ENCODE assay signal across 8 cellular contexts in the genomic region with DNA sequence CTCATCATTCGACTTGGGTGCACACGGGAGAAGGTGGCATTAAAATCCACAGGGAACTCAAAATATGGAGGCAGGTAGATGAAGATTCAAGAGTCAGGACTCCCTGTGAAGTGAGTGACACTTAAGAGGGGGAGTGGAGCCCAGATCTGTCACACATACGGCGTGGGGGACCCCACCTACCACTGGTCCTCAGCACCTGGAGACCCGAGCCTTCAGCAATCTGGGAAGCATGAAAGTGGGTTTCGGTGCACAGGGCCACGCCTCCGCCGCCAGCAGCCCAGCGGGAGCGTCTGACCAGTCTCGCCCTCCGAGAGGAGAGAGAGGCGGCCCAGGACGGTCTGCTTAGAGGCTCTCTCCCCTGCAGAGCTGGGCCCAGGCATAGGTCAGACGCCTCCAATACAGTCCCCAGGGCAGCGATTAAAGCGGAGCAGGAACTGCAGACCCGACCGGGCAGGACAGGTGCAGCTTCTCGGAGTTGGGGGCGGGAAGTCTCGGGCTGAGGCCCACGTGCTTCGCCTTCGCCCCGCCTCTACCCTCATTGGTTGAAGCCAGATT. TPM values are rescaled to one million over a fixed set of nuclear protein-coding genes. Genes with fewer than 3 reads are reported as not detected.
DNase-seq lines count a peak whose midpoint lies in the region; ATAC-seq and TF ChIP-seq lines count a peak whose summit lies in the region.

No MANE protein-coding gene starts in this region.

- no peak overlapping the region for H3K27ac Mint-ChIP-seq in CD8-positive, alpha-beta T cell

- no peaks in the 10 kb centered on the region; the same call in 1 of the 2 replicates for H4K20me1 ChIP-seq in Karpas-422 (ENCODE audit: insufficient read depth, low read depth, low read length)

- H3K4me3 ChIP-seq in CD8-positive, alpha-beta T cell (ENCODE audit: low read depth, low read length): peak overlapping the region; percentile 49
- H3K4me3 ChIP-seq in Karpas-422 (ENCODE audit: low read length) (peak overlapping the region; percentile 63), endocrine pancreas (ENCODE audit: control insufficient read depth, insufficient read depth, low read length) (peak overlapping the region; percentile 9), neuron (ENCODE audit: low read length) (peak overlapping the region; percentile 54)

- H3K36me3 ChIP-seq in CD8-positive, alpha-beta T cell (ENCODE audit: insufficient read depth, low read length): no peaks in the 10 kb centered on the region
- H3K36me3 ChIP-seq in Karpas-422 (ENCODE audit: insufficient read depth, low read length) (no peaks in the 10 kb centered on the region), endocrine pancreas (ENCODE audit: control insufficient read depth, insufficient read depth, low read length) (no peaks in the 10 kb centered on the region), neuron (ENCODE audit: insufficient read depth, low read length) (peaks cover 12% of the 10 kb centered on the region)

- H3K36me3 Mint-ChIP-seq in CD8-positive, alpha-beta T cell: no peaks in the 10 kb centered on the region

- CTCF ChIA-PET in CD8-positive, alpha-beta T cell (lab: Charles Lee): interaction anchor here (0.7 to 3.5 kb wide), 6 partner anchors 8 to 157 kb away, joined by 3 to 15 read pairs (median 4); no protein-coding TSS in a partner anchor

- H3K9ac ChIP-seq in Karpas-422 (ENCODE audit: low read length) (peak overlapping the region; percentile 62), endocrine pancreas (ENCODE audit: control insufficient read depth, insufficient read depth, low read length) (no peak overlapping the region)

- H3K27me3 Mint-ChIP-seq in CD8-positive, alpha-beta T cell (ENCODE audit: low read depth): peaks cover 69% of the 10 kb centered on the region

- intact Hi-C loops in CD8-positive, alpha-beta T cell (cut with DNase I, micrococcal nuclease): loop anchor here (1.0 to 10.0 kb wide), 6 partner anchors 8 to 452 kb away; a partner anchor contains a TSS

- peaks cover 24% of the 10 kb centered on the region for H3K4me1 ChIP-seq in CD8-positive, alpha-beta T cell (ENCODE audit: insufficient read depth, low read length)
- H3K4me1 ChIP-seq in Karpas-422 (ENCODE audit: low read length) (peaks cover 28% of the 10 kb centered on the region), endocrine pancreas (ENCODE audit: control insufficient read depth, insufficient read depth, low read length) (no peaks in the 10 kb centered on the region), neuron (ENCODE audit: insufficient read depth, low read length) (peaks cover 20% of the 10 kb centered on the region)

- peak overlapping the region; percentile 91; the same call in 1 of the 2 replicates for H2AFZ ChIP-seq in Karpas-422 (ENCODE audit: low read length)
- peak overlapping the region; percentile 56 for H2AFZ ChIP-seq in neuron (ENCODE audit: low read depth, low read length)

- H3K4me3 Mint-ChIP-seq in CD8-positive, alpha-beta T cell: peak overlapping the region; percentile 51

- peak overlapping the region; percentile 81 for H3K4me2 ChIP-seq in Karpas-422 (ENCODE audit: low read depth, low read length, poor library complexity, severe bottlenecking)

- TF ChIP-seq CTCF in CD8-positive, alpha-beta T cell (IDR thresholded peaks at IDR 0.05): no peak

- ATAC-seq in CD8-positive, alpha-beta T cell: no peak
- ATAC-seq in GM19467 (IDR thresholded peaks at IDR 0.05; ENCODE audit: unreplicated experiment): no peak
- no peak for ATAC-seq in HG03460 (IDR thresholded peaks at IDR 0.05; ENCODE audit: unreplicated experiment)

- no peaks in the 10 kb centered on the region for H3K9me3 ChIP-seq in CD8-positive, alpha-beta T cell (ENCODE audit: low read length)
- H3K9me3 ChIP-seq in Karpas-422 (ENCODE audit: low read length): no peaks in the 10 kb centered on the region
- H3K9me3 ChIP-seq in endocrine pancreas (ENCODE audit: control insufficient read depth, low read length): no peaks in the 10 kb centered on the region
- no peaks in the 10 kb centered on the region for H3K9me3 ChIP-seq in neuron (ENCODE audit: low read length)

- no peaks in the 10 kb centered on the region for H3K9me3 Mint-ChIP-seq in CD8-positive, alpha-beta T cell

- H3K4me1 Mint-ChIP-seq in CD8-positive, alpha-beta T cell (ENCODE audit: low read depth): peaks cover 17% of the 10 kb centered on the region

- peaks cover 45% of the 10 kb centered on the region for H3K27me3 ChIP-seq in CD8-positive, alpha-beta T cell (ENCODE audit: insufficient read depth, low read length)
- H3K27me3 ChIP-seq in Karpas-422 (ENCODE audit: low read length) (no peaks in the 10 kb centered on the region), endocrine pancreas (ENCODE audit: control insufficient read depth, insufficient read depth, low read length) (no peaks in the 10 kb centered on the region), neuron (ENCODE audit: insufficient read depth, low read length) (no peaks in the 10 kb centered on the region)

- peaks cover 19% of the 10 kb centered on the region for H3K79me2 ChIP-seq in Karpas-422 (ENCODE audit: low read length)

- no peaks in the 10 kb centered on the region for H3K9me2 ChIP-seq in Karpas-422 (replicated peaks; ENCODE audit: insufficient read depth, low read length)

- H3K27ac ChIP-seq in CD8-positive, alpha-beta T cell (ENCODE audit: low read depth, low read length): no peak overlapping the region
- 0 out of 2 replicates have a peak overlapping the region, but pooled peaks have one; percentile 23 for H3K27ac ChIP-seq in Karpas-422 (ENCODE audit: low read length)

- no peak for DNase-seq in CD8-positive, alpha-beta T cell
- DNase-seq in Karpas-422 (no peak), amniotic stem cell (lab: John Stamatoyannopoulos, UW) (no peak), globus pallidus (ENCODE audit: low spot score) (no peak)

- POLR2A ChIA-PET in CD8-positive, alpha-beta T cell (lab: Charles Lee): interaction anchor here (0.8 to 1.8 kb wide), 5 partner anchors 8 to 55 kb away, joined by 3 to 10 read pairs (median 5); a partner anchor contains a TSS

RNA-seq across cellular contexts. Expression of a gene that starts 0.6 kb away (rescaled TPM):
- 1 to 10 TPM; 3.6 to 3.9 TPM for total RNA-seq in CD8-positive, alpha-beta T cell
- total RNA-seq in Karpas-422 (2014; rRNA removed; shearing (Covaris generic); ENCODE audit: low replicate concordance): 11.3 and 29.4 TPM in 2 replicates

RNA-seq across cellular contexts. Expression of a gene that starts 27.9 kb away (rescaled TPM):
- total RNA-seq in CD8-positive, alpha-beta T cell: 1 to 10 TPM; 7.5 to 7.7 TPM
- total RNA-seq in Karpas-422 (2014; rRNA removed; shearing (Covaris generic); ENCODE audit: low replicate concordance): 8.1 and 10.5 TPM in 2 replicates

RNA-seq across cellular contexts. Expression of a gene that starts 54.9 kb away (rescaled TPM):
- total RNA-seq in CD8-positive, alpha-beta T cell: 1,000 to 10,000 TPM; 1,908 to 1,959 TPM
- total RNA-seq in Karpas-422 (2014; rRNA removed; shearing (Covaris generic); ENCODE audit: low replicate concordance): 2,789 and 3,026 TPM in 2 replicates

RNA-seq across cellular contexts. Expression of a gene that starts 55.0 kb away (rescaled TPM):
- 10 to 100 TPM; 11.7 to 14.0 TPM for total RNA-seq in CD8-positive, alpha-beta T cell
- total RNA-seq in Karpas-422 (2014; rRNA removed; shearing (Covaris generic); ENCODE audit: low replicate concordance): 14.4 and 15.5 TPM in 2 replicates

Comparison
In these comparisons a context has a peak if more than half of its experiments do, and no peak if none do; other contexts are left out.
1. H3K4me3 ChIP-seq: peak in every context shown above with its lines; median percentile 63 in Karpas-422; 54 in neuron; 49 in CD8-positive, alpha-beta T cell; 9 in endocrine pancreas.